In genomic region chr3:64216706-64217105, GRCh38 we compare ENCODE assay signal across 1 cellular context.
TF ChIP-seq lines count a peak whose summit lies in the region.

No MANE protein-coding gene starts in this region.

TF ChIP-seq in H1, 55 proteins besides CTCF, POLR2A, EP300 and RAD21:
- TF ChIP-seq RBBP5 (IDR thresholded peaks at IDR 0.05; ENCODE audit: borderline replicate concordance, low read depth, low read length) (no peak), SUZ12 (IDR thresholded peaks at IDR 0.05; ENCODE audit: low read length) (no peak), HDAC2 (IDR thresholded peaks at IDR 0.05; ENCODE audit: borderline replicate concordance in 1 of 2, low read depth in 2 of 2, low read length in 2 of 2) (no peak), PHF8 (conservative IDR thresholded peaks at IDR 0.05; ENCODE audit: low read depth, low read length) (no peak), CHD7 (IDR thresholded peaks at IDR 0.05; ENCODE audit: insufficient replicate concordance, low read length) (no peak), POLR2AphosphoS5 (IDR thresholded peaks at IDR 0.05; ENCODE audit: low read depth, low read length) (no peak), EZH2 (IDR thresholded peaks at IDR 0.05; ENCODE audit: low read depth, low read length, severe bottlenecking) (no peak), JUN (IDR thresholded peaks at IDR 0.05; ENCODE audit: low read depth, low read length) (no peak), CHD2 (IDR thresholded peaks at IDR 0.05; ENCODE audit: low read length) (no peak)
